In genomic region chr1:159958721-159959380, GRCh38 we compare ENCODE assay signal across 1 cellular context.
TF ChIP-seq lines count a peak whose summit lies in the region.

No MANE protein-coding gene starts in this region.

TF ChIP-seq in GM12878, 131 proteins besides CTCF, POLR2A, EP300 and RAD21:
- TF ChIP-seq POLR2AphosphoS5 (IDR thresholded peaks at IDR 0.05; ENCODE audit: low read length) (no peak), USF2 (IDR thresholded peaks at IDR 0.05; ENCODE audit: borderline replicate concordance, low read depth, low read length) (no peak), BCL11A (IDR thresholded peaks at IDR 0.05; ENCODE audit: low read depth, low read length) (no peak), EGR1 (IDR thresholded peaks at IDR 0.05; ENCODE audit: borderline replicate concordance in 1 of 2, low read depth in 2 of 2, low read length in 2 of 2) (no peak), NR2F1 (conservative IDR thresholded peaks at IDR 0.05) (0 out of 2 replicates have a peak, but pooled peaks have one; percentile 16), SREBF1 (IDR thresholded peaks at IDR 0.05; ENCODE audit: low read length) (no peak), IKZF2 (IDR thresholded peaks at IDR 0.05) (peak in 1 of 2 experiments; percentile 14; a peak in 1 of 4 replicates), YY1 (IDR thresholded peaks at IDR 0.05; ENCODE audit: low read depth, low read length) (no peak), CREM (IDR thresholded peaks at IDR 0.05; ENCODE audit: low read depth) (no peak), STAT1 (conservative IDR thresholded peaks at IDR 0.05) (no peak), IKZF1 (conservative IDR thresholded peaks at IDR 0.05) (peak; percentile 34; the same call in 1 of the 2 replicates), ZNF24 (IDR thresholded peaks at IDR 0.05) (no peak), JUNB (IDR thresholded peaks at IDR 0.05) (peak; percentile 81), ATF2 (IDR thresholded peaks at IDR 0.05; ENCODE audit: low read length) (peak; percentile 35; the same call in 1 of the 2 replicates), KAT2A (conservative IDR thresholded peaks at IDR 0.05; ENCODE audit: control insufficient read depth, low read depth, low read length) (no peak), BHLHE40 (IDR thresholded peaks at IDR 0.05; ENCODE audit: borderline replicate concordance in 1 of 2, low read depth in 2 of 2, low read length in 1 of 2) (no peak), SPI1 (IDR thresholded peaks at IDR 0.05; ENCODE audit: borderline replicate concordance, insufficient read depth, low read depth, low read length) (no peak), USF1 (IDR thresholded peaks at IDR 0.05; ENCODE audit: borderline replicate concordance, extremely low read length, insufficient read depth, low read depth, low read length) (no peak), ETV6 (conservative IDR thresholded peaks at IDR 0.05 in 1 of 2, IDR thresholded peaks at IDR 0.05 in 1 of 2; ENCODE audit: borderline replicate concordance in 1 of 2, low read depth in 1 of 2) (no peak), RCOR1 (conservative IDR thresholded peaks at IDR 0.05; ENCODE audit: low read depth, low read length) (no peak), JUND (IDR thresholded peaks at IDR 0.05; ENCODE audit: low read depth, low read length) (no peak), FOXK2 (IDR thresholded peaks at IDR 0.05) (no peak), FOXM1 (IDR thresholded peaks at IDR 0.05; ENCODE audit: low read depth, low read length) (no peak), HDAC2 (IDR thresholded peaks at IDR 0.05) (no peak)
